ENCODE assay signal across 1 cellular context in the genomic region with DNA sequence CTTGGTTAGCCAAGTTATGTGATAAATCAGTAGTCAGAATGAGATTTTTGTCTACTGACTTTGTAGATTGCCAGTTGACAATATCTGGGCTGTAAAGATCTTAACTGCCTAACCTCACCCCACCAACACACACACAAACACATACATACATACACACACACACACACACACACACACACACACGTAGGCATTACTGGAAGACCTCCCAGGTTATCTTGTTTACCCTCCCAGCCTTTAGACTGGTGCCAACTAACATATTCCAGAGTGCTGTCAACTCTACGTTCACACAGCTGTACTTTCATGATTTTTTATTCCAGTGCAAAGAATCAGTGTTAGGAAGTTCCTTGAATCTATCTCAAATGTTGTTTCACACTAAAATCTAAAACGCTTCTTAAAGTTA.
TF ChIP-seq lines count a peak whose summit lies in the region.

No MANE protein-coding gene starts in this region.

TF ChIP-seq in GM23338, 12 proteins besides CTCF, POLR2A, EP300 and RAD21 (continued from another document):
- TF ChIP-seq, protein P1, sequence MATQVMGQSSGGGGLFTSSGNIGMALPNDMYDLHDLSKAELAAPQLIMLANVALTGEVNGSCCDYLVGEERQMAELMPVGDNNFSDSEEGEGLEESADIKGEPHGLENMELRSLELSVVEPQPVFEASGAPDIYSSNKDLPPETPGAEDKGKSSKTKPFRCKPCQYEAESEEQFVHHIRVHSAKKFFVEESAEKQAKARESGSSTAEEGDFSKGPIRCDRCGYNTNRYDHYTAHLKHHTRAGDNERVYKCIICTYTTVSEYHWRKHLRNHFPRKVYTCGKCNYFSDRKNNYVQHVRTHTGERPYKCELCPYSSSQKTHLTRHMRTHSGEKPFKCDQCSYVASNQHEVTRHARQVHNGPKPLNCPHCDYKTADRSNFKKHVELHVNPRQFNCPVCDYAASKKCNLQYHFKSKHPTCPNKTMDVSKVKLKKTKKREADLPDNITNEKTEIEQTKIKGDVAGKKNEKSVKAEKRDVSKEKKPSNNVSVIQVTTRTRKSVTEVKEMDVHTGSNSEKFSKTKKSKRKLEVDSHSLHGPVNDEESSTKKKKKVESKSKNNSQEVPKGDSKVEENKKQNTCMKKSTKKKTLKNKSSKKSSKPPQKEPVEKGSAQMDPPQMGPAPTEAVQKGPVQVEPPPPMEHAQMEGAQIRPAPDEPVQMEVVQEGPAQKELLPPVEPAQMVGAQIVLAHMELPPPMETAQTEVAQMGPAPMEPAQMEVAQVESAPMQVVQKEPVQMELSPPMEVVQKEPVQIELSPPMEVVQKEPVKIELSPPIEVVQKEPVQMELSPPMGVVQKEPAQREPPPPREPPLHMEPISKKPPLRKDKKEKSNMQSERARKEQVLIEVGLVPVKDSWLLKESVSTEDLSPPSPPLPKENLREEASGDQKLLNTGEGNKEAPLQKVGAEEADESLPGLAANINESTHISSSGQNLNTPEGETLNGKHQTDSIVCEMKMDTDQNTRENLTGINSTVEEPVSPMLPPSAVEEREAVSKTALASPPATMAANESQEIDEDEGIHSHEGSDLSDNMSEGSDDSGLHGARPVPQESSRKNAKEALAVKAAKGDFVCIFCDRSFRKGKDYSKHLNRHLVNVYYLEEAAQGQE (IDR thresholded peaks at IDR 0.05; ENCODE audit: unreplicated experiment): no peak
- TF ChIP-seq EZH2phosphoT487 (IDR thresholded peaks at IDR 0.05; ENCODE audit: unreplicated experiment) (no peak), EZH2 (IDR thresholded peaks at IDR 0.05; ENCODE audit: low read depth, unreplicated experiment) (no peak), ZNF331 (CRISPR knock-in tag; IDR thresholded peaks at IDR 0.05; ENCODE audit: low read depth) (no peak), STAT1 (IDR thresholded peaks at IDR 0.05; ENCODE audit: unreplicated experiment) (no peak)
- TF ChIP-seq, protein P2, sequence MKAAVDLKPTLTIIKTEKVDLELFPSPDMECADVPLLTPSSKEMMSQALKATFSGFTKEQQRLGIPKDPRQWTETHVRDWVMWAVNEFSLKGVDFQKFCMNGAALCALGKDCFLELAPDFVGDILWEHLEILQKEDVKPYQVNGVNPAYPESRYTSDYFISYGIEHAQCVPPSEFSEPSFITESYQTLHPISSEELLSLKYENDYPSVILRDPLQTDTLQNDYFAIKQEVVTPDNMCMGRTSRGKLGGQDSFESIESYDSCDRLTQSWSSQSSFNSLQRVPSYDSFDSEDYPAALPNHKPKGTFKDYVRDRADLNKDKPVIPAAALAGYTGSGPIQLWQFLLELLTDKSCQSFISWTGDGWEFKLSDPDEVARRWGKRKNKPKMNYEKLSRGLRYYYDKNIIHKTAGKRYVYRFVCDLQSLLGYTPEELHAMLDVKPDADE (IDR thresholded peaks at IDR 0.05): no peak
- TF ChIP-seq, protein P3, sequence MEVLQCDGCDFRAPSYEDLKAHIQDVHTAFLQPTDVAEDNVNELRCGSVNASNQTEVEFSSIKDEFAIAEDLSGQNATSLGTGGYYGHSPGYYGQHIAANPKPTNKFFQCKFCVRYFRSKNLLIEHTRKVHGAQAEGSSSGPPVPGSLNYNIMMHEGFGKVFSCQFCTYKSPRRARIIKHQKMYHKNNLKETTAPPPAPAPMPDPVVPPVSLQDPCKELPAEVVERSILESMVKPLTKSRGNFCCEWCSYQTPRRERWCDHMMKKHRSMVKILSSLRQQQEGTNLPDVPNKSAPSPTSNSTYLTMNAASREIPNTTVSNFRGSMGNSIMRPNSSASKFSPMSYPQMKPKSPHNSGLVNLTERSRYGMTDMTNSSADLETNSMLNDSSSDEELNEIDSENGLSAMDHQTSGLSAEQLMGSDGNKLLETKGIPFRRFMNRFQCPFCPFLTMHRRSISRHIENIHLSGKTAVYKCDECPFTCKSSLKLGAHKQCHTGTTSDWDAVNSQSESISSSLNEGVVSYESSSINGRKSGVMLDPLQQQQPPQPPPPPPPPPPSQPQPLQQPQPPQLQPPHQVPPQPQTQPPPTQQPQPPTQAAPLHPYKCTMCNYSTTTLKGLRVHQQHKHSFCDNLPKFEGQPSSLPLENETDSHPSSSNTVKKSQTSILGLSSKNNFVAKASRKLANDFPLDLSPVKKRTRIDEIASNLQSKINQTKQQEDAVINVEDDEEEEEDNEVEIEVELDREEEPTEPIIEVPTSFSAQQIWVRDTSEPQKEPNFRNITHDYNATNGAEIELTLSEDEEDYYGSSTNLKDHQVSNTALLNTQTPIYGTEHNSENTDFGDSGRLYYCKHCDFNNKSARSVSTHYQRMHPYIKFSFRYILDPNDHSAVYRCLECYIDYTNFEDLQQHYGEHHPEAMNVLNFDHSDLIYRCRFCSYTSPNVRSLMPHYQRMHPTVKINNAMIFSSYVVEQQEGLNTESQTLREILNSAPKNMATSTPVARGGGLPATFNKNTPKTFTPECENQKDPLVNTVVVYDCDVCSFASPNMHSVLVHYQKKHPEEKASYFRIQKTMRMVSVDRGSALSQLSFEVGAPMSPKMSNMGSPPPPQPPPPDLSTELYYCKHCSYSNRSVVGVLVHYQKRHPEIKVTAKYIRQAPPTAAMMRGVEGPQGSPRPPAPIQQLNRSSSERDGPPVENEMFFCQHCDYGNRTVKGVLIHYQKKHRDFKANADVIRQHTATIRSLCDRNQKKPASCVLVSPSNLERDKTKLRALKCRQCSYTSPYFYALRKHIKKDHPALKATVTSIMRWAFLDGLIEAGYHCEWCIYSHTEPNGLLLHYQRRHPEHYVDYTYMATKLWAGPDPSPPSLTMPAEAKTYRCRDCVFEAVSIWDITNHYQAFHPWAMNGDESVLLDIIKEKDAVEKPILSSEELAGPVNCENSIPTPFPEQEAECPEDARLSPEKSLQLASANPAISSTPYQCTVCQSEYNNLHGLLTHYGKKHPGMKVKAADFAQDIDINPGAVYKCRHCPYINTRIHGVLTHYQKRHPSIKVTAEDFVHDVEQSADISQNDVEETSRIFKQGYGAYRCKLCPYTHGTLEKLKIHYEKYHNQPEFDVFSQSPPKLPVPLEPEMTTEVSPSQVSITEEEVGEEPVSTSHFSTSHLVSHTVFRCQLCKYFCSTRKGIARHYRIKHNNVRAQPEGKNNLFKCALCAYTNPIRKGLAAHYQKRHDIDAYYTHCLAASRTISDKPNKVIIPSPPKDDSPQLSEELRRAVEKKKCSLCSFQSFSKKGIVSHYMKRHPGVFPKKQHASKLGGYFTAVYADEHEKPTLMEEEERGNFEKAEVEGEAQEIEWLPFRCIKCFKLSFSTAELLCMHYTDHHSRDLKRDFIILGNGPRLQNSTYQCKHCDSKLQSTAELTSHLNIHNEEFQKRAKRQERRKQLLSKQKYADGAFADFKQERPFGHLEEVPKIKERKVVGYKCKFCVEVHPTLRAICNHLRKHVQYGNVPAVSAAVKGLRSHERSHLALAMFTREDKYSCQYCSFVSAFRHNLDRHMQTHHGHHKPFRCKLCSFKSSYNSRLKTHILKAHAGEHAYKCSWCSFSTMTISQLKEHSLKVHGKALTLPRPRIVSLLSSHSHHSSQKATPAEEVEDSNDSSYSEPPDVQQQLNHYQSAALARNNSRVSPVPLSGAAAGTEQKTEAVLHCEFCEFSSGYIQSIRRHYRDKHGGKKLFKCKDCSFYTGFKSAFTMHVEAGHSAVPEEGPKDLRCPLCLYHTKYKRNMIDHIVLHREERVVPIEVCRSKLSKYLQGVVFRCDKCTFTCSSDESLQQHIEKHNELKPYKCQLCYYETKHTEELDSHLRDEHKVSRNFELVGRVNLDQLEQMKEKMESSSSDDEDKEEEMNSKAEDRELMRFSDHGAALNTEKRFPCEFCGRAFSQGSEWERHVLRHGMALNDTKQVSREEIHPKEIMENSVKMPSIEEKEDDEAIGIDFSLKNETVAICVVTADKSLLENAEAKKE (CRISPR knock-in tag; IDR thresholded peaks at IDR 0.05): no peak
